8 cellular contexts compared by ENCODE assay signal in genomic region chr1:36134805-36135339, GRCh38. TPM values are rescaled to one million over a fixed set of nuclear protein-coding genes. Genes with fewer than 3 reads are reported as not detected.
DNase-seq lines count a peak whose midpoint lies in the region; ATAC-seq and TF ChIP-seq lines count a peak whose summit lies in the region.

No MANE protein-coding gene starts in this region.

- H3K27me3 ChIP-seq in heart left ventricle (no peaks in the 10 kb centered on the region), psoas muscle (ENCODE audit: insufficient read depth in 3 of 3, low read length in 2 of 3) (no peaks in the 10 kb centered on the region)

- H3K27me3 Mint-ChIP-seq in activated naive CD4-positive, alpha-beta T cell treated with anti-CD3 and anti-CD28 coated beads, Interleukin-2, amount 10 ng/mL, durations not matched to agents 7 days and 5 days: no peaks in the 10 kb centered on the region
- H3K27me3 Mint-ChIP-seq in activated naive CD8-positive, alpha-beta T cell treated with anti-CD3 and anti-CD28 coated beads for 36 hours: no peaks in the 10 kb centered on the region

- H3K4me1 Mint-ChIP-seq in activated naive CD4-positive, alpha-beta T cell treated with anti-CD3 and anti-CD28 coated beads, Interleukin-2, amount 10 ng/mL, durations not matched to agents 7 days and 5 days: peaks cover 8% of the 10 kb centered on the region
- H3K4me1 Mint-ChIP-seq in activated naive CD8-positive, alpha-beta T cell treated with anti-CD3 and anti-CD28 coated beads for 36 hours: peaks cover 4% of the 10 kb centered on the region

- peak; percentile 57 for DNase-seq in activated naive CD4-positive, alpha-beta T cell treated with anti-CD3 and anti-CD28 coated beads, Interleukin-2, amount 10 ng/mL, durations not matched to agents 7 days and 5 days
- no peak for DNase-seq in activated naive CD4-positive, alpha-beta T cell treated with Interleukin-2 at 50 U/mL for 16 hours
- DNase-seq in NCI-H2227 treated with DMSO at 0.1 percent for 48 hours (lab: John Stamatoyannopoulos, UW) (peak; percentile 37), heart left ventricle (peak in 2 of 5 donors; percentile 36 to 56), psoas muscle (peak in 1 of 2 donors; percentile 58), GM19240 (ENCODE audit: insufficient read length, low spot score) (no peak), cortex of kidney (lab: John Stamatoyannopoulos, UW) (no peak)
- DNase-seq in activated naive CD8-positive, alpha-beta T cell treated with anti-CD3 and anti-CD28 coated beads for 36 hours: peak; percentile 47

- peaks cover 0 to 43% (median 34%) of the 10 kb centered on the region in 12 donors for H3K4me1 ChIP-seq in heart left ventricle
- peaks cover 29% of the 10 kb centered on the region for H3K4me1 ChIP-seq in psoas muscle

- TF ChIP-seq CTCF in heart left ventricle (IDR thresholded peaks at IDR 0.05) (peak; percentile 40 to 76 (median 64)), psoas muscle (IDR thresholded peaks at IDR 0.05) (peak; percentile 68)

- 41 to 51% (median 47%) methylated on average over 2 to 3 of the region's 3 CpGs for whole genome bisulfite sequencing in heart left ventricle, 4 donors
- WGBS in psoas muscle, 3 donors: 17 to 39% (median 33%) methylated on average over 3 of the region's 3 CpGs

- CTCF ChIA-PET in activated naive CD4-positive, alpha-beta T cell treated with anti-CD3 and anti-CD28 coated beads, Interleukin-2, amount 10 ng/mL, durations not matched to agents 7 days and 5 days (lab: Charles Lee): interaction anchor here (0.6 to 5.3 kb wide), 17 partner anchors 10 to 562 kb away, joined by 3 to 127 read pairs (median 5); partner anchors contain the start of genes TFAP2E and TRAPPC3

- peak overlapping the region in 6 of 12 donors; percentile 46 to 80 (median 68) for H3K27ac ChIP-seq in heart left ventricle
- H3K27ac ChIP-seq in psoas muscle: peak overlapping the region; percentile 82

- H3K9me3 ChIP-seq in heart left ventricle: no peaks in the 10 kb centered on the region
- no peaks in the 10 kb centered on the region for H3K9me3 ChIP-seq in psoas muscle

- ATAC-seq in heart left ventricle (peak; percentile 9 to 51 (median 49)), psoas muscle (peak; percentile 59 to 70 (median 66))

- no peaks in the 10 kb centered on the region for H3K9me3 Mint-ChIP-seq in activated naive CD4-positive, alpha-beta T cell treated with anti-CD3 and anti-CD28 coated beads, Interleukin-2, amount 10 ng/mL, durations not matched to agents 7 days and 5 days
- H3K9me3 Mint-ChIP-seq in activated naive CD8-positive, alpha-beta T cell treated with anti-CD3 and anti-CD28 coated beads for 36 hours: no peaks in the 10 kb centered on the region

- no peak overlapping the region for H3K4me3 ChIP-seq in heart left ventricle
- no peak overlapping the region for H3K4me3 ChIP-seq in psoas muscle

- intact Hi-C loops in heart left ventricle (cut with DNase I) (loop anchor here (1.0 to 5.0 kb wide), 5 partner anchors 33 to 38 kb away; no protein-coding TSS in a partner anchor), psoas muscle (cut with DNase I) (loop anchor here (2.0 to 5.0 kb wide), 2 partner anchors 36 to 38 kb away; no protein-coding TSS in a partner anchor)

- H3K36me3 Mint-ChIP-seq in activated naive CD4-positive, alpha-beta T cell treated with anti-CD3 and anti-CD28 coated beads, Interleukin-2, amount 10 ng/mL, durations not matched to agents 7 days and 5 days: peaks cover 18% of the 10 kb centered on the region
- H3K36me3 Mint-ChIP-seq in activated naive CD8-positive, alpha-beta T cell treated with anti-CD3 and anti-CD28 coated beads for 36 hours: peaks cover 3% of the 10 kb centered on the region

- no peak overlapping the region for H3K27ac Mint-ChIP-seq in activated naive CD4-positive, alpha-beta T cell treated with anti-CD3 and anti-CD28 coated beads, Interleukin-2, amount 10 ng/mL, durations not matched to agents 7 days and 5 days
- H3K27ac Mint-ChIP-seq in activated naive CD8-positive, alpha-beta T cell treated with anti-CD3 and anti-CD28 coated beads for 36 hours: no peak overlapping the region

- no peak for TF ChIP-seq POLR2A in heart left ventricle (IDR thresholded peaks at IDR 0.05)

- H3K36me3 ChIP-seq in heart left ventricle (peaks cover 0 to 37% (median 31%) of the 10 kb centered on the region in 9 donors), psoas muscle (ENCODE audit: insufficient read depth in 1 of 2, low read depth in 1 of 2) (peaks cover 2 to 37% of the 10 kb centered on the region in 2 donors)

- H3K4me3 Mint-ChIP-seq in activated naive CD4-positive, alpha-beta T cell treated with anti-CD3 and anti-CD28 coated beads, Interleukin-2, amount 10 ng/mL, durations not matched to agents 7 days and 5 days: no peak overlapping the region
- no peak overlapping the region for H3K4me3 Mint-ChIP-seq in activated naive CD8-positive, alpha-beta T cell treated with anti-CD3 and anti-CD28 coated beads for 36 hours

RNA-seq across cellular contexts. Expression of gene COL8A2, which starts 9.8 kb away (rescaled TPM):
- 1 to 10 TPM; 1.8 to 1.9 TPM for total RNA-seq in activated naive CD8-positive, alpha-beta T cell treated with anti-CD3 and anti-CD28 coated beads for 36 hours
- total RNA-seq in heart left ventricle (1 to 10 TPM in 5 of 9 donors, under 1 TPM in 4; 0.33 to 2.6 (median 1.1) TPM), psoas muscle (under 1 TPM; 0.15 to 0.41 (median 0.30) TPM)
- polyA plus RNA-seq in heart left ventricle (under 1 TPM; 0.34 to 0.53 TPM), psoas muscle (under 1 TPM; 0.06 to 0.12 (median 0.10) TPM)

RNA-seq across cellular contexts. Expression of gene TRAPPC3, which starts 14.4 kb away (rescaled TPM):
- total RNA-seq in activated naive CD8-positive, alpha-beta T cell treated with anti-CD3 and anti-CD28 coated beads for 36 hours: 10 to 100 TPM; 58.0 to 59.4 TPM
- total RNA-seq in heart left ventricle (10 to 100 TPM; 45.3 to 77.2 (median 52.9) TPM), psoas muscle (10 to 100 TPM; 34.8 to 44.4 (median 38.7) TPM)
- polyA plus RNA-seq in heart left ventricle (10 to 100 TPM; 40.8 to 89.6 TPM), psoas muscle (10 to 100 TPM; 43.8 to 91.8 (median 73.0) TPM)

RNA-seq across cellular contexts. Expression of gene MAP7D1, which starts 21.1 kb away (rescaled TPM):
- total RNA-seq in activated naive CD8-positive, alpha-beta T cell treated with anti-CD3 and anti-CD28 coated beads for 36 hours: 100 to 1,000 TPM; 158 to 168 TPM
- total RNA-seq in heart left ventricle (100 to 1,000 TPM; 249 to 706 (median 328) TPM), psoas muscle (100 to 1,000 TPM; 209 to 230 (median 215) TPM)
- polyA plus RNA-seq in heart left ventricle (100 to 1,000 TPM; 236 to 331 TPM), psoas muscle (100 to 1,000 TPM; 117 to 342 (median 165) TPM)

RNA-seq across cellular contexts. Expression of gene ADPRS, which starts 46.2 kb away (rescaled TPM):
- total RNA-seq in activated naive CD8-positive, alpha-beta T cell treated with anti-CD3 and anti-CD28 coated beads for 36 hours: 10 to 100 TPM; 47.0 to 48.7 TPM
- total RNA-seq in heart left ventricle: 10 to 100 TPM; 11.3 to 49.0 (median 16.9) TPM
- 10 to 100 TPM; 23.2 to 31.2 TPM for polyA plus RNA-seq in heart left ventricle
- total RNA-seq in psoas muscle: 10 to 100 TPM; 20.5 to 40.2 (median 28.8) TPM
- polyA plus RNA-seq in psoas muscle: 10 to 100 TPM; 41.4 to 56.4 (median 45.3) TPM

RNA-seq across cellular contexts. Expression of gene TEKT2, which starts 51.0 kb away (rescaled TPM):
- under 1 TPM in 1 of 2 experiments, not detected in 1; 0.19 TPM for total RNA-seq in activated naive CD8-positive, alpha-beta T cell treated with anti-CD3 and anti-CD28 coated beads for 36 hours
- total RNA-seq in heart left ventricle (under 1 TPM in 3 of 9 donors, not detected in 6; 0.17 to 0.23 (median 0.20) TPM), psoas muscle (not detected)
- polyA plus RNA-seq in heart left ventricle (under 1 TPM in 1 of 2 donors, not detected in 1; 0.07 TPM), psoas muscle (under 1 TPM in 2 of 3 donors, not detected in 1; 0.03 to 0.04 TPM)

Comparison
In these comparisons a context has a peak if more than half of its experiments do, and no peak if none do; other contexts are left out.
1. DNase-seq: peak in activated naive CD4-positive, alpha-beta T cell treated with anti-CD3 and anti-CD28 coated beads, Interleukin-2, amount 10 ng/mL, durations not matched to agents 7 days and 5 days (single experiment), NCI-H2227 treated with DMSO at 0.1 percent for 48 hours (single experiment) and activated naive CD8-positive, alpha-beta T cell treated with anti-CD3 and anti-CD28 coated beads for 36 hours (single experiment); none in activated naive CD4-positive, alpha-beta T cell treated with Interleukin-2 at 50 U/mL for 16 hours (single experiment), GM19240 (single experiment) and cortex of kidney (single experiment).